ENCODE assay signal across 1 cellular context in genomic region chr1:225517221-225517620, GRCh38.
TF ChIP-seq lines count a peak whose summit lies in the region.

No MANE protein-coding gene starts in this region.

TF ChIP-seq in HEK293, 187 proteins besides CTCF, POLR2A, EP300 and RAD21 (continued from another document):
- no peak for TF ChIP-seq ZNF645 (tag by site-specific recombination; IDR thresholded peaks at IDR 0.05)
- TF ChIP-seq ZFHX2 (tag by site-specific recombination; conservative IDR thresholded peaks at IDR 0.05): peak; percentile 95
- TF ChIP-seq ZNF221 (tag by site-specific recombination; IDR thresholded peaks at IDR 0.05; ENCODE audit: borderline replicate concordance): no peak
- no peak for TF ChIP-seq ZNF501 (tag by site-specific recombination; IDR thresholded peaks at IDR 0.05)
- TF ChIP-seq ZNF274 (IDR thresholded peaks at IDR 0.05; ENCODE audit: low read length): no peak
- TF ChIP-seq ZNF274 (tag by site-specific recombination; IDR thresholded peaks at IDR 0.05; ENCODE audit: borderline replicate concordance): no peak
- TF ChIP-seq ZBTB6 (tag by site-specific recombination; IDR thresholded peaks at IDR 0.05): peak; percentile 55; the same call in 1 of the 2 replicates
- TF ChIP-seq FEZF1 (tag by site-specific recombination; IDR thresholded peaks at IDR 0.05): no peak
- no peak for TF ChIP-seq ZNF391 (tag by site-specific recombination; IDR thresholded peaks at IDR 0.05; ENCODE audit: borderline replicate concordance, low read depth)
- no peak for TF ChIP-seq ZNF416 (tag by site-specific recombination; IDR thresholded peaks at IDR 0.05)
- no peak for TF ChIP-seq YY2 (tag by site-specific recombination; IDR thresholded peaks at IDR 0.05)
- TF ChIP-seq ZNF114 (tag by site-specific recombination; IDR thresholded peaks at IDR 0.05): no peak
- TF ChIP-seq EGR2 (tag by site-specific recombination; IDR thresholded peaks at IDR 0.05; ENCODE audit: low read depth): peak; percentile 88
- TF ChIP-seq PATZ1 (tag by site-specific recombination; IDR thresholded peaks at IDR 0.05): no peak
- no peak for TF ChIP-seq ZNF692 (tag by site-specific recombination; IDR thresholded peaks at IDR 0.05)
- no peak for TF ChIP-seq ZNF24 (tag by site-specific recombination; IDR thresholded peaks at IDR 0.05)
- TF ChIP-seq ZNF280C (tag by site-specific recombination; IDR thresholded peaks at IDR 0.05): no peak
- no peak for TF ChIP-seq ZBTB21 (tag by site-specific recombination; IDR thresholded peaks at IDR 0.05)
- TF ChIP-seq ZNF639 (tag by site-specific recombination; IDR thresholded peaks at IDR 0.05): no peak
- TF ChIP-seq ZNF433 (tag by site-specific recombination; IDR thresholded peaks at IDR 0.05; ENCODE audit: low read depth): no peak
- TF ChIP-seq ZSCAN5A (tag by site-specific recombination; IDR thresholded peaks at IDR 0.05): no peak
- TF ChIP-seq ZNF670 (tag by site-specific recombination; IDR thresholded peaks at IDR 0.05; ENCODE audit: low read depth): no peak
